Comparison of ENCODE assay signal across 1 cellular context in genomic region chr13:75372517-75372916, GRCh38.
TF ChIP-seq lines count a peak whose summit lies in the region.

No MANE protein-coding gene starts in this region.

TF ChIP-seq in K562, 482 proteins besides CTCF, POLR2A, EP300 and RAD21 (continued from another document):
- no peak for TF ChIP-seq ZNF609 (CRISPR knock-in tag; IDR thresholded peaks at IDR 0.05; ENCODE audit: borderline replicate concordance)
